16 cellular contexts compared by ENCODE assay signal in genomic region chr12:6626654-6627283, GRCh38. TPM values are rescaled to one million over a fixed set of nuclear protein-coding genes. Genes with fewer than 3 reads are reported as not detected.
A peak's percentile ranks its signal among the peaks of the same experiment; 100 is the strongest.
DNase-seq lines count a peak whose midpoint lies in the region; ATAC-seq, FAIRE-seq and TF ChIP-seq lines count a peak whose summit lies in the region.
"Had no signal": no experiment of that assay in that cellular context is flagged by ENCODE, and none has a peak within 500 bp of the region (broad histone marks: within the 10 kb centered on the region; RNA-seq: fewer than 3 reads in every experiment).

No MANE protein-coding gene starts in this region.

- no peak for ATAC-seq in activated naive CD8-positive, alpha-beta T cell treated with anti-CD3 and anti-CD28 coated beads, Interleukin-2, amount 10 ng/mL, durations not matched to agents 7 days and 5 days (ENCODE audit: low read depth)
- no peak for ATAC-seq in heart right ventricle
- ATAC-seq: body of pancreas had no signal

- TF ChIP-seq CTCF in NB4 (IDR thresholded peaks at IDR 0.05; ENCODE audit: low read depth, low read length) (no peak), heart right ventricle (IDR thresholded peaks at IDR 0.05) (no peak)

- no peaks in the 10 kb centered on the region for H3K9me3 Mint-ChIP-seq in activated T-cell treated with anti-CD3 and anti-CD28 coated beads, Interleukin-2, amount 50 U/mL, for 24 hours
- H3K9me3 Mint-ChIP-seq in activated naive CD8-positive, alpha-beta T cell treated with anti-CD3 and anti-CD28 coated beads, Interleukin-2, amount 10 ng/mL, durations not matched to agents 7 days and 5 days, result no peaks in the 10 kb centered on the region
- H3K9me3 Mint-ChIP-seq: endodermal cell had no signal

- H3K4me1 Mint-ChIP-seq in activated T-cell treated with anti-CD3 and anti-CD28 coated beads, Interleukin-2, amount 50 U/mL, for 24 hours (ENCODE audit: low read depth), result peaks cover 36% of the 10 kb centered on the region
- H3K4me1 Mint-ChIP-seq in activated naive CD8-positive, alpha-beta T cell treated with anti-CD3 and anti-CD28 coated beads, Interleukin-2, amount 10 ng/mL, durations not matched to agents 7 days and 5 days, result peaks cover 32% of the 10 kb centered on the region

- no peaks in the 10 kb centered on the region for H3K36me3 Mint-ChIP-seq in activated T-cell treated with anti-CD3 and anti-CD28 coated beads, Interleukin-2, amount 50 U/mL, for 24 hours (ENCODE audit: low read depth)
- H3K36me3 Mint-ChIP-seq in activated naive CD8-positive, alpha-beta T cell treated with anti-CD3 and anti-CD28 coated beads, Interleukin-2, amount 10 ng/mL, durations not matched to agents 7 days and 5 days, result no peaks in the 10 kb centered on the region

- H3K4me3 Mint-ChIP-seq in activated T-cell treated with anti-CD3 and anti-CD28 coated beads, Interleukin-2, amount 50 U/mL, for 24 hours, result peak overlapping the region; percentile 72
- peak overlapping the region; percentile 91 for H3K4me3 Mint-ChIP-seq in activated naive CD8-positive, alpha-beta T cell treated with anti-CD3 and anti-CD28 coated beads, Interleukin-2, amount 10 ng/mL, durations not matched to agents 7 days and 5 days
- H3K4me3 Mint-ChIP-seq: endodermal cell had no signal

- WGBS in small intestine, 3 donors, result 39 to 73% (median 57%) methylated on average over 8 of the region's 8 CpGs
- WGBS in heart right ventricle, 2 donors, result 62 to 66% methylated on average over 8 of the region's 8 CpGs

- no peaks in the 10 kb centered on the region for H3K27me3 ChIP-seq in small intestine (ENCODE audit: control insufficient read depth in 2 of 2, insufficient read depth in 2 of 2, low read length in 2 of 2)
- H3K27me3 ChIP-seq in heart right ventricle, result peaks cover 0 to 4% (median 0%) of the 10 kb centered on the region in 7 donors
- H3K27me3 ChIP-seq: body of pancreas, uterus had no signal

- H3K4me1 ChIP-seq in small intestine (ENCODE audit: control insufficient read depth in 2 of 2, insufficient read depth in 1 of 2, low read depth in 1 of 2, low read length in 1 of 2) (peaks cover 0 to 2% of the 10 kb centered on the region in 2 donors), heart right ventricle (peaks cover 0 to 19% (median 3%) of the 10 kb centered on the region in 9 donors)
- H3K4me1 ChIP-seq: body of pancreas, uterus had no signal

- TF ChIP-seq POLR2A in NB4 (IDR thresholded peaks at IDR 0.05; ENCODE audit: extremely low read depth, insufficient read length), result no peak

- no peak overlapping the region for H3K4me3 ChIP-seq in NB4 (ENCODE audit: low read depth, low read length)
- no peak overlapping the region for H3K4me3 ChIP-seq in small intestine (ENCODE audit: low read depth in 1 of 2, low read length in 2 of 2)
- H3K4me3 ChIP-seq in heart right ventricle, result no peak overlapping the region
- H3K4me3 ChIP-seq: body of pancreas, uterus had no signal

- no peaks in the 10 kb centered on the region for H3K27me3 Mint-ChIP-seq in activated T-cell treated with anti-CD3 and anti-CD28 coated beads, Interleukin-2, amount 50 U/mL, for 24 hours
- H3K27me3 Mint-ChIP-seq in activated naive CD8-positive, alpha-beta T cell treated with anti-CD3 and anti-CD28 coated beads, Interleukin-2, amount 10 ng/mL, durations not matched to agents 7 days and 5 days, result no peaks in the 10 kb centered on the region

- peak overlapping the region; percentile 83 for H3K27ac Mint-ChIP-seq in activated T-cell treated with anti-CD3 and anti-CD28 coated beads, Interleukin-2, amount 50 U/mL, for 24 hours
- peak overlapping the region; percentile 18 for H3K27ac Mint-ChIP-seq in activated naive CD8-positive, alpha-beta T cell treated with anti-CD3 and anti-CD28 coated beads, Interleukin-2, amount 10 ng/mL, durations not matched to agents 7 days and 5 days
- H3K27ac Mint-ChIP-seq: endodermal cell had no signal

- no peaks in the 10 kb centered on the region for H3K9me3 ChIP-seq in small intestine (ENCODE audit: control insufficient read depth, low read depth)
- H3K9me3 ChIP-seq in heart right ventricle, result no peaks in the 10 kb centered on the region
- H3K9me3 ChIP-seq: body of pancreas, uterus had no signal

- H3K27ac ChIP-seq in small intestine (ENCODE audit: low read depth in 1 of 2, low read length in 1 of 2) (peak overlapping the region; percentile 30 to 49), heart right ventricle (no peak overlapping the region)
- H3K27ac ChIP-seq: body of pancreas, uterus had no signal

- POLR2A ChIA-PET in activated naive CD8-positive, alpha-beta T cell treated with anti-CD3 and anti-CD28 coated beads, Interleukin-2, amount 10 ng/mL, durations not matched to agents 7 days and 5 days (lab: Charles Lee), result interaction anchor here (1.2 to 3.0 kb wide), 3 partner anchors 13 to 58 kb away, joined by 3 to 10 read pairs (median 6); no protein-coding TSS in a partner anchor

- H3K36me3 ChIP-seq in small intestine (ENCODE audit: control insufficient read depth in 2 of 2, insufficient read depth in 2 of 2, low read length in 2 of 2) (no peaks in the 10 kb centered on the region), heart right ventricle (no peaks in the 10 kb centered on the region)
- H3K36me3 ChIP-seq: uterus had no signal

- no peak for FAIRE-seq in small intestine (lab: Jason Lieb, UNC)

- intact Hi-C loops in heart right ventricle (cut with DNase I), result loop anchor here in 1 of 10 donors (10.0 kb wide), 1 partner anchor 68 kb away; no protein-coding TSS in a partner anchor

- DNase-seq in activated T-cell treated with anti-CD3 and anti-CD28 coated beads, Interleukin-2, amount 50 U/mL, for 24 hours, result no peak
- DNase-seq in activated T-cell treated with anti-CD3 and anti-CD28 coated beads for 4 hours (no peak), NB4 (ENCODE audit: low read depth) (peak; percentile 64), small intestine (peak; percentile 80), DMS153 treated with DMSO at 0.1 percent for 48 hours (lab: John Stamatoyannopoulos, UW; ENCODE audit: unreplicated experiment) (no peak), RKO (ENCODE audit: low spot score) (no peak), heart right ventricle (no peak)
- DNase-seq in activated naive CD8-positive, alpha-beta T cell treated with anti-CD3 and anti-CD28 coated beads, Interleukin-2, amount 10 ng/mL, durations not matched to agents 7 days and 5 days, result no peak
- DNase-seq: activated CD8-positive, alpha-beta memory T cell treated with anti-CD3 and anti-CD28 coated beads, Interleukin-2, amount 50 U/mL, for 4 hours; body of pancreas; left cardiac atrium; NCI-H1930; uterus had no signal

RNA-seq across cellular contexts. Expression of gene LPAR5, which starts 9.0 kb away (rescaled TPM):
- 10 to 100 TPM; 19.4 to 20.9 TPM for total RNA-seq in activated naive CD8-positive, alpha-beta T cell treated with anti-CD3 and anti-CD28 coated beads, Interleukin-2, amount 10 ng/mL, durations not matched to agents 7 days and 5 days
- polyA plus RNA-seq in small intestine, result 1 to 10 TPM; 6.2 to 8.8 (median 7.8) TPM
- 10 to 100 TPM in 1 of 10 donors, 1 to 10 TPM in 9; 2.1 to 10.0 (median 4.4) TPM for total RNA-seq in heart right ventricle
- polyA plus RNA-seq in heart right ventricle, result 1 to 10 TPM; 1.7 to 4.4 TPM
- total RNA-seq: glomerular endothelial cell had no signal
- polyA plus RNA-seq: AG04450 had no signal

RNA-seq across cellular contexts. Expression of gene CHD4, which starts 19.6 kb away (rescaled TPM):
- total RNA-seq in activated naive CD8-positive, alpha-beta T cell treated with anti-CD3 and anti-CD28 coated beads, Interleukin-2, amount 10 ng/mL, durations not matched to agents 7 days and 5 days, result 100 to 1,000 TPM; 273 to 277 TPM
- polyA plus RNA-seq in small intestine (100 to 1,000 TPM in 1 of 3 donors, 10 to 100 TPM in 2; 88.2 to 123 (median 94.8) TPM), heart right ventricle (100 to 1,000 TPM; 129 to 265 TPM)
- 100 to 1,000 TPM; 125 to 201 (median 153) TPM for total RNA-seq in heart right ventricle

RNA-seq across cellular contexts. Expression of gene ACRBP, which starts 20.5 kb away (rescaled TPM):
- 1 to 10 TPM; 8.0 to 8.8 TPM for total RNA-seq in activated naive CD8-positive, alpha-beta T cell treated with anti-CD3 and anti-CD28 coated beads, Interleukin-2, amount 10 ng/mL, durations not matched to agents 7 days and 5 days
- polyA plus RNA-seq in small intestine (1 to 10 TPM; 2.6 to 5.9 (median 4.5) TPM), heart right ventricle (under 1 TPM; 0.29 to 0.43 TPM)
- 1 to 10 TPM in 4 of 10 donors, under 1 TPM in 5, not detected in 1; 0.25 to 4.1 (median 0.79) TPM for total RNA-seq in heart right ventricle

RNA-seq across cellular contexts. Expression of gene ING4, which starts 36.1 kb away (rescaled TPM):
- 10 to 100 TPM; 46.9 to 49.3 TPM for total RNA-seq in activated naive CD8-positive, alpha-beta T cell treated with anti-CD3 and anti-CD28 coated beads, Interleukin-2, amount 10 ng/mL, durations not matched to agents 7 days and 5 days
- polyA plus RNA-seq in small intestine (10 to 100 TPM; 29.3 to 30.9 (median 30.0) TPM), heart right ventricle (10 to 100 TPM; 20.0 to 25.5 TPM)
- total RNA-seq in heart right ventricle, result 10 to 100 TPM; 17.7 to 32.5 (median 22.6) TPM

RNA-seq across cellular contexts. Expression of gene NOP2, which starts 58.7 kb away (rescaled TPM):
- 10 to 100 TPM; 76.1 to 78.6 TPM for total RNA-seq in activated naive CD8-positive, alpha-beta T cell treated with anti-CD3 and anti-CD28 coated beads, Interleukin-2, amount 10 ng/mL, durations not matched to agents 7 days and 5 days
- polyA plus RNA-seq in small intestine (10 to 100 TPM; 14.3 to 27.1 (median 17.0) TPM), heart right ventricle (10 to 100 TPM; 18.5 to 31.1 TPM)
- 10 to 100 TPM; 11.1 to 29.2 (median 15.3) TPM for total RNA-seq in heart right ventricle

Comparison
In these comparisons a context has a peak if more than half of its experiments do, and no peak if none do; other contexts are left out.
1. DNase-seq: peak in NB4 (single experiment) and small intestine (single experiment); none in activated T-cell treated with anti-CD3 and anti-CD28 coated beads, Interleukin-2, amount 50 U/mL, for 24 hours (single experiment), activated T-cell treated with anti-CD3 and anti-CD28 coated beads for 4 hours (single experiment), activated naive CD8-positive, alpha-beta T cell treated with anti-CD3 and anti-CD28 coated beads, Interleukin-2, amount 10 ng/mL, durations not matched to agents 7 days and 5 days (single experiment), DMS153 treated with DMSO at 0.1 percent for 48 hours (single experiment), RKO (single experiment) and heart right ventricle (0 of 2).
2. H3K27ac ChIP-seq: peak in small intestine (2 of 2); none in heart right ventricle (0 of 10).